Comparison of ENCODE assay signal across 21 cellular contexts in the genomic region with DNA sequence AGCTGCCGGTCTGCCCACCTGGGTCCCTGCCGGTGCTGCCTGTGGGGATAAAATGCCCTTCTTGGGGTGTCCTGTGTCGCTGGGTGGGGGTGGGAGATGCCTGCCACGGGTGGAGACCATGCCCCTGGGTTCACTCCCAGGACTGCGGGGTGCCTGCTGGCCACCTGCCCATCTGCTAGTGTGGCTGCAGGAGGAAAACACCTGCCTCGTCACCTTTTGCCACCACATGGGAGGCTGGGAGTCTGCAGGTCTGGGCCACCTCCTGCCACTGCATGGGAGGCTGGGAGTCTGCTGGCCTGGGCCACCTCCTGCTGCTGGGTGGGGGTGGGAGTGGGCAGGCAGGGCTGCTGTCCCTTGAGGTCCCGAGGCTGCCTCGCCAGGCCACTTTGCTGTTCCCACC.
"Had no signal": no experiment of that assay in that cellular context is flagged by ENCODE, and none has a peak within 500 bp of the region (broad histone marks: within the 10 kb centered on the region; RNA-seq: fewer than 3 reads in every experiment).

No MANE protein-coding gene starts in this region.

- H3K36me3 ChIP-seq: brain microvascular endothelial cell had no signal

- DNase-seq: activated CD4-positive, alpha-beta T cell treated with anti-CD3 and anti-CD28 coated beads for 1 hour; activated CD4-positive, alpha-beta T cell treated with anti-CD3 and anti-CD28 coated beads for 4 hours; activated CD4-positive, alpha-beta T cell treated with anti-CD3 and anti-CD28 coated beads, Interleukin-2, amount 50 U/mL, for 1 hour; activated CD4-positive, alpha-beta T cell treated with anti-CD3 and anti-CD28 coated beads, Interleukin-2, amount 50 U/mL, for 48 hours; activated CD8-positive, alpha-beta memory T cell treated with anti-CD3 and anti-CD28 coated beads for 24 hours; activated CD8-positive, alpha-beta T cell treated with anti-CD3 and anti-CD28 coated beads for 36 hours; activated effector memory CD4-positive, alpha-beta T cell treated with Interleukin-2 at 50 U/mL for 16 hours; activated gamma-delta T cell treated with Interleukin-2 at 50 U/mL for 16 hours; activated naive CD4-positive, alpha-beta T cell treated with anti-CD3 and anti-CD28 coated beads, Interleukin-2, amount 50 U/mL, for 16 hours; activated naive CD4-positive, alpha-beta T cell treated with Interleukin-2 at 50 U/mL for 16 hours; activated T-cell treated with anti-CD3 and anti-CD28 coated beads, Interleukin-2, amount 50 U/mL, for 4 hours; amniotic stem cell; anterior cingulate cortex; brain microvascular endothelial cell; dorsolateral prefrontal cortex; effector memory CD4-positive, alpha-beta T cell; endodermal cell; foreskin fibroblast; T-helper 2 cell had no signal

- H3K27ac ChIP-seq: brain microvascular endothelial cell, coronary artery, dorsolateral prefrontal cortex, VCaP had no signal

- H3K4me3 ChIP-seq: coronary artery, dorsolateral prefrontal cortex had no signal

- H3K27me3 ChIP-seq: dorsolateral prefrontal cortex had no signal
